37 cellular contexts compared by ENCODE assay signal in genomic region chr13:106738279-106738678, GRCh38.
"Had no signal": no experiment of that assay in that cellular context is flagged by ENCODE, and none has a peak within 500 bp of the region (broad histone marks: within the 10 kb centered on the region; RNA-seq: fewer than 3 reads in every experiment).

No MANE protein-coding gene starts in this region.

- H3K27ac Mint-ChIP-seq: activated B cell treated with CpG ODN at 0.5 μM for 24 hours; activated CD4-positive, alpha-beta memory T cell treated with anti-CD3 and anti-CD28 coated beads for 36 hours; activated naive CD8-positive, alpha-beta T cell treated with anti-CD3 and anti-CD28 coated beads for 36 hours; activated T-cell treated with anti-CD3 and anti-CD28 coated beads, Interleukin-2, amount 50 U/mL, for 72 hours; activated T-helper 17 cell treated with anti-CD3 and anti-CD28 coated beads, Interleukin-2, amount 50 U/mL, for 72 hours; T-helper 1 cell treated with Interleukin-12 subunit alpha and Interleukin-12 subunit beta and Interleukin-4 antibody, amounts not matched to agents 30 μg/mL and 1 μg/mL, for 36 hours; T-helper 2 cell treated with Interferon-gamma antibody and Interleukin-4, amounts not matched to agents 5 μg/mL and 100 μg/mL, for 36 hours had no signal

- H3K4me2 ChIP-seq: SK-N-SH had no signal

- H3K27me3 ChIP-seq: breast epithelium, MG63, Peyer's patch, SJSA1 had no signal

- H3K4me1 ChIP-seq: breast epithelium, Peyer's patch, SJSA1 had no signal

- H3K4me3 Mint-ChIP-seq: activated B cell treated with CpG ODN at 0.5 μM for 24 hours; activated CD4-positive, alpha-beta memory T cell treated with anti-CD3 and anti-CD28 coated beads for 36 hours; activated naive CD8-positive, alpha-beta T cell treated with anti-CD3 and anti-CD28 coated beads for 36 hours; activated T-cell treated with anti-CD3 and anti-CD28 coated beads, Interleukin-2, amount 50 U/mL, for 72 hours; activated T-helper 17 cell treated with anti-CD3 and anti-CD28 coated beads, Interleukin-2, amount 50 U/mL, for 72 hours; T-helper 1 cell treated with Interleukin-12 subunit alpha and Interleukin-12 subunit beta and Interleukin-4 antibody, amounts not matched to agents 30 μg/mL and 1 μg/mL, for 36 hours; T-helper 2 cell treated with Interferon-gamma antibody and Interleukin-4, amounts not matched to agents 5 μg/mL and 100 μg/mL, for 36 hours had no signal

- H3K9me3 ChIP-seq: breast epithelium, MG63, Peyer's patch, SJSA1, SK-N-SH had no signal

- DNase-seq: activated B cell treated with CpG ODN at 0.5 μM for 24 hours; activated CD4-positive, alpha-beta memory T cell treated with anti-CD3 and anti-CD28 coated beads for 36 hours; activated CD4-positive, alpha-beta T cell treated with anti-CD3 and anti-CD28 coated beads for 4 hours; activated CD4-positive, alpha-beta T cell treated with anti-CD3 and anti-CD28 coated beads, Interleukin-2, amount 50 U/mL, for 1 hour; activated CD4-positive, CD25-positive, alpha-beta regulatory T cell treated with anti-CD3 and anti-CD28 coated beads, Interleukin-2, amount 50 U/mL, for 72 hours; activated CD8-positive, alpha-beta memory T cell treated with anti-CD3 and anti-CD28 coated beads, Interleukin-2, amount 50 U/mL, for 4 hours; activated effector memory CD4-positive, alpha-beta T cell treated with anti-CD3 and anti-CD28 coated beads, Interleukin-2, amount 50 U/mL, for 16 hours; activated naive CD4-positive, alpha-beta T cell; activated naive CD4-positive, alpha-beta T cell treated with anti-CD3 and anti-CD28 coated beads, Interleukin-2, amount 50 U/mL, for 16 hours; activated naive CD8-positive, alpha-beta T cell treated with anti-CD3 and anti-CD28 coated beads for 36 hours; activated T-cell treated with anti-CD3 and anti-CD28 coated beads for 4 hours; activated T-cell treated with anti-CD3 and anti-CD28 coated beads, Interleukin-2, amount 50 U/mL, for 72 hours; amniotic stem cell; aorta; central memory CD4-positive, alpha-beta T cell; Kasumi-1; KG1; MG63; NCI-H1048; NCI-H1105 treated with DMSO at 0.1 percent for 48 hours; NCI-H1436 treated with DMSO at 0.1 percent for 48 hours; NCI-H1694 treated with DMSO at 0.1 percent for 48 hours; NCI-H2029; NCI-H2171; NCI-H510A; NCI-H526; NCI-H748 treated with DMSO at 0.1 percent for 48 hours; PC-3; Peyer's patch; RPMI8226; SHP77 treated with DMSO at 0.1 percent for 48 hours; SK-N-SH had no signal

- H3K27me3 Mint-ChIP-seq: activated B cell treated with CpG ODN at 0.5 μM for 24 hours; activated CD4-positive, alpha-beta memory T cell treated with anti-CD3 and anti-CD28 coated beads for 36 hours; activated naive CD8-positive, alpha-beta T cell treated with anti-CD3 and anti-CD28 coated beads for 36 hours had no signal

- H3K36me3 ChIP-seq: breast epithelium, MG63, Peyer's patch, SJSA1 had no signal

- H3K9ac ChIP-seq: SK-N-SH had no signal

- H3K9me3 Mint-ChIP-seq: activated B cell treated with CpG ODN at 0.5 μM for 24 hours; activated CD4-positive, alpha-beta memory T cell treated with anti-CD3 and anti-CD28 coated beads for 36 hours; activated naive CD8-positive, alpha-beta T cell treated with anti-CD3 and anti-CD28 coated beads for 36 hours; T-helper 1 cell treated with Interleukin-12 subunit alpha and Interleukin-12 subunit beta and Interleukin-4 antibody, amounts not matched to agents 30 μg/mL and 1 μg/mL, for 36 hours; T-helper 2 cell treated with Interferon-gamma antibody and Interleukin-4, amounts not matched to agents 5 μg/mL and 100 μg/mL, for 36 hours had no signal

- H3K36me3 Mint-ChIP-seq: activated CD4-positive, alpha-beta memory T cell treated with anti-CD3 and anti-CD28 coated beads for 36 hours; activated naive CD8-positive, alpha-beta T cell treated with anti-CD3 and anti-CD28 coated beads for 36 hours had no signal

- H3K4me3 ChIP-seq: breast epithelium, MG63, Peyer's patch, SJSA1 had no signal

- H3K4me1 Mint-ChIP-seq: activated B cell treated with CpG ODN at 0.5 μM for 24 hours; activated naive CD8-positive, alpha-beta T cell treated with anti-CD3 and anti-CD28 coated beads for 36 hours; activated T-helper 17 cell treated with anti-CD3 and anti-CD28 coated beads, Interleukin-2, amount 50 U/mL, for 72 hours had no signal

- H3K27ac ChIP-seq: breast epithelium, Peyer's patch, SJSA1 had no signal
